In the genomic region with DNA sequence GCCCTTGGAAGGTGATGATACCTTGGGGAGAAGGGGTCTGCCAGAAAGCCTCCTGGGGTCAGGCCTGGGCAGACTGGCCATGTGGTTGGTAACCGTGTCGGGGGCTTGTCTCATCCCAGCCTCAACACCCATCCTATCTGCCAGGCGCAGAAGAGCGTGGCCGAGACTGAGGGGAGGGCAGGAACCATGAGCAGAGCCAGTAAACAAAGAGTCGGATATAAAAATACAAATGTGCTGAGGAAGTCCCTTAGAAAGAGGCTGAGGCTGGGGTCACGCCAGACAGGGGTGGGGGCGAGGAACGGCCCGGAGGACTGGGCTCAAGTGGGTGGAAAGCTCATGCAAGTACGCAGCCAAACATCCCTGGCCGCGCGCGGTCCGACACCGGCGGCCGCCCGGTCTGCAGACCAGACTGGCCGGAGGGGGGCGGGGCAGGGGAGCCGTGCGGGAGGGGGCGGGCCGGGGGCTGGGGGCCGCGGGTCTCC, we compare ENCODE assay signal across 13 cellular contexts. TPM values are rescaled to one million over a fixed set of nuclear protein-coding genes. Genes with fewer than 3 reads are reported as not detected.
DNase-seq lines count a peak whose midpoint lies in the region; ATAC-seq and TF ChIP-seq lines count a peak whose summit lies in the region.
"Had no signal": no experiment of that assay in that cellular context is flagged by ENCODE, and none has a peak within 500 bp of the region (broad histone marks: within the 10 kb centered on the region; RNA-seq: fewer than 3 reads in every experiment).

No MANE protein-coding gene starts in this region.

- CTCF ChIA-PET in activated CD4-positive, alpha-beta memory T cell treated with anti-CD3 and anti-CD28 coated beads, Interleukin-2, amount 10 ng/mL, durations not matched to agents 7 days and 5 days (lab: Charles Lee) = interaction anchor here (1.5 kb wide), 1 partner anchor 9 kb away, joined by 6 read pairs; a partner anchor contains a TSS
- CTCF ChIA-PET in activated CD4-positive, alpha-beta memory T cell treated with anti-CD3 and anti-CD28 coated beads for 36 hours (lab: Charles Lee) = interaction anchor here (0.9 to 3.8 kb wide), 3 partner anchors 9 to 39 kb away, joined by 3 to 23 read pairs (median 15); a partner anchor contains a TSS

- in situ Hi-C loops in KBM-7 (cut with MboI; ENCODE audit: low pct_unique_long_range_greater_than_20kb, low sequenced_read_pairs) = no loop called here

- H3K18ac ChIP-seq in H9 (ENCODE audit: insufficient read length, low read depth, low read length) = no peak overlapping the region

- no peak overlapping the region for H4K91ac ChIP-seq in H9 (ENCODE audit: insufficient read length, low read depth, low read length)

- H2BK20ac ChIP-seq in H9 (ENCODE audit: low read depth, low read length, poor library complexity, severe bottlenecking) = no peak overlapping the region

- H3K36me3 Mint-ChIP-seq in activated CD4-positive, alpha-beta memory T cell treated with anti-CD3 and anti-CD28 coated beads, Interleukin-2, amount 10 ng/mL, durations not matched to agents 7 days and 5 days (ENCODE audit: low read depth) = peaks cover 5% of the 10 kb centered on the region
- H3K36me3 Mint-ChIP-seq in activated CD4-positive, alpha-beta memory T cell treated with anti-CD3 and anti-CD28 coated beads for 36 hours = peaks cover 2% of the 10 kb centered on the region
- H3K36me3 Mint-ChIP-seq in H9 (ENCODE audit: insufficient read depth in 1 of 3, low read depth in 3 of 3) (peaks cover 0 to 8% (median 2%) of the 10 kb centered on the region in 3 experiments; a peak in 3 of 7 replicates), endothelial cell (ENCODE audit: low read depth, unreplicated experiment) (peaks cover 13% of the 10 kb centered on the region), osteocyte (ENCODE audit: unreplicated experiment) (peaks cover 10% of the 10 kb centered on the region)

- no peak overlapping the region for H3K4ac ChIP-seq in H9 (ENCODE audit: low read depth, low read length)

- H3K56ac ChIP-seq in H9 (ENCODE audit: insufficient read length, low read depth, low read length) = no peak overlapping the region

- H3K27me3 Mint-ChIP-seq in activated CD4-positive, alpha-beta memory T cell treated with anti-CD3 and anti-CD28 coated beads, Interleukin-2, amount 10 ng/mL, durations not matched to agents 7 days and 5 days = peaks cover 33% of the 10 kb centered on the region
- peaks cover 18% of the 10 kb centered on the region for H3K27me3 Mint-ChIP-seq in activated CD4-positive, alpha-beta memory T cell treated with anti-CD3 and anti-CD28 coated beads for 36 hours
- peaks cover 65% of the 10 kb centered on the region for H3K27me3 Mint-ChIP-seq in H9 (ENCODE audit: low read depth)
- peaks cover 34% of the 10 kb centered on the region for H3K27me3 Mint-ChIP-seq in endothelial cell (ENCODE audit: unreplicated experiment)
- peaks cover 20% of the 10 kb centered on the region for H3K27me3 Mint-ChIP-seq in osteocyte (ENCODE audit: unreplicated experiment)

- no peaks in the 10 kb centered on the region for H4K20me1 ChIP-seq in H9 (ENCODE audit: control insufficient read depth, insufficient read depth, insufficient read length)

- no peak for ATAC-seq in GM18907 (IDR thresholded peaks at IDR 0.05; ENCODE audit: unreplicated experiment)

- no peak overlapping the region for H2BK12ac ChIP-seq in H9 (ENCODE audit: insufficient read length, low read depth, low read length)

- H2BK120ac ChIP-seq in H9 (ENCODE audit: low read depth, low read length, poor library complexity, severe bottlenecking) = no peak overlapping the region

- no CpG with 5 or more reads among the region's 28 CpGs for WGBS in H9 (ENCODE audit: extremely low coverage, insufficient read length, low lambda C conversion rate)

- no peak overlapping the region for H3K9ac ChIP-seq in H9 (ENCODE audit: extremely low read depth, insufficient read length, low read length)

- no peaks in the 10 kb centered on the region for H3K9me3 ChIP-seq in H9 (ENCODE audit: control insufficient read depth, low read depth, low read length)
- H3K9me3 ChIP-seq: uterus had no signal

- POLR2A ChIA-PET in activated CD4-positive, alpha-beta memory T cell treated with anti-CD3 and anti-CD28 coated beads, Interleukin-2, amount 10 ng/mL, durations not matched to agents 7 days and 5 days (lab: Charles Lee) = interaction anchor here (1.0 to 2.7 kb wide), 2 partner anchors 9 to 19 kb away, joined by 3 to 10 read pairs; a partner anchor contains a TSS
- POLR2A ChIA-PET in activated CD4-positive, alpha-beta memory T cell treated with anti-CD3 and anti-CD28 coated beads for 36 hours (lab: Charles Lee) = no interaction called here

- H4K5ac ChIP-seq in H9 (ENCODE audit: insufficient read length, low read depth, low read length) = no peak overlapping the region

- no peak overlapping the region for H3K27ac Mint-ChIP-seq in activated CD4-positive, alpha-beta memory T cell treated with anti-CD3 and anti-CD28 coated beads, Interleukin-2, amount 10 ng/mL, durations not matched to agents 7 days and 5 days
- H3K27ac Mint-ChIP-seq in activated CD4-positive, alpha-beta memory T cell treated with anti-CD3 and anti-CD28 coated beads for 36 hours = no peak overlapping the region
- H3K27ac Mint-ChIP-seq in H9 = no peak overlapping the region
- H3K27ac Mint-ChIP-seq in endothelial cell (ENCODE audit: unreplicated experiment) = no peak overlapping the region
- no peak overlapping the region for H3K27ac Mint-ChIP-seq in osteocyte (ENCODE audit: unreplicated experiment)

- no peaks in the 10 kb centered on the region for H3K9me3 Mint-ChIP-seq in activated CD4-positive, alpha-beta memory T cell treated with anti-CD3 and anti-CD28 coated beads, Interleukin-2, amount 10 ng/mL, durations not matched to agents 7 days and 5 days
- no peaks in the 10 kb centered on the region for H3K9me3 Mint-ChIP-seq in activated CD4-positive, alpha-beta memory T cell treated with anti-CD3 and anti-CD28 coated beads for 36 hours
- no peaks in the 10 kb centered on the region for H3K9me3 Mint-ChIP-seq in H9
- no peaks in the 10 kb centered on the region for H3K9me3 Mint-ChIP-seq in endothelial cell (ENCODE audit: unreplicated experiment)
- no peaks in the 10 kb centered on the region for H3K9me3 Mint-ChIP-seq in osteocyte (ENCODE audit: unreplicated experiment)

- no peaks in the 10 kb centered on the region for H3K79me1 ChIP-seq in H9 (ENCODE audit: insufficient read depth, low read depth, low read length, poor library complexity, severe bottlenecking)

- no peak overlapping the region for H2AK5ac ChIP-seq in H9 (ENCODE audit: insufficient read length, low read length)

- no peak overlapping the region for H3T11ph ChIP-seq in H9 (ENCODE audit: low read length)

- H3K4me2 ChIP-seq in H9 (ENCODE audit: insufficient read depth, insufficient read length, low read length) = peak overlapping the region; percentile 21

- no peak for DNase-seq in activated CD4-positive, alpha-beta memory T cell treated with anti-CD3 and anti-CD28 coated beads, Interleukin-2, amount 10 ng/mL, durations not matched to agents 7 days and 5 days
- DNase-seq in activated CD4-positive, alpha-beta memory T cell treated with anti-CD3 and anti-CD28 coated beads for 36 hours = no peak
- no peak for DNase-seq in H9
- no peak for DNase-seq in endothelial cell (ENCODE audit: low spot score)
- no peak for DNase-seq in osteocyte (ENCODE audit: extremely low spot score, unreplicated experiment)
- DNase-seq in HK-2 (ENCODE audit: unreplicated experiment) = no peak
- no peak for DNase-seq in KBM-7
- DNase-seq: hippocampal formation, NCI-H2107 had no signal

- no peak overlapping the region for H3K27ac ChIP-seq in H9 (ENCODE audit: insufficient read length, low read depth, low read length)
- H3K27ac ChIP-seq: epithelial cell of prostate, uterus had no signal

- H2BK15ac ChIP-seq in H9 (ENCODE audit: low read depth, low read length) = no peak overlapping the region

- TF ChIP-seq CTCF in H9 (conservative IDR thresholded peaks at IDR 0.05) (no peak), endothelial cell (IDR thresholded peaks at IDR 0.05; ENCODE audit: unreplicated experiment) (no peak), osteocyte (IDR thresholded peaks at IDR 0.05) (no peak)

- H2AFZ ChIP-seq in H9 (ENCODE audit: low read length) = no peak overlapping the region

- H3K4me3 Mint-ChIP-seq in activated CD4-positive, alpha-beta memory T cell treated with anti-CD3 and anti-CD28 coated beads, Interleukin-2, amount 10 ng/mL, durations not matched to agents 7 days and 5 days = peak overlapping the region; percentile 34
- H3K4me3 Mint-ChIP-seq in activated CD4-positive, alpha-beta memory T cell treated with anti-CD3 and anti-CD28 coated beads for 36 hours = no peak overlapping the region
- H3K4me3 Mint-ChIP-seq in H9 (peak overlapping the region; percentile 62 to 68), endothelial cell (ENCODE audit: unreplicated experiment) (peak overlapping the region; percentile 68), osteocyte (ENCODE audit: unreplicated experiment) (peak overlapping the region; percentile 43)

- H3K23me2 ChIP-seq in H9 (ENCODE audit: insufficient read length, low read depth, low read length, poor library complexity, severe bottlenecking) = peaks cover 21% of the 10 kb centered on the region

- peaks cover 14% of the 10 kb centered on the region; the same call in 1 of the 2 replicates for H3K27me3 ChIP-seq in H9 (ENCODE audit: insufficient read depth, low read length)

- no peaks in the 10 kb centered on the region for H3K4me1 ChIP-seq in H9 (ENCODE audit: insufficient read depth, low read length)

- H3K4me1 Mint-ChIP-seq in activated CD4-positive, alpha-beta memory T cell treated with anti-CD3 and anti-CD28 coated beads, Interleukin-2, amount 10 ng/mL, durations not matched to agents 7 days and 5 days = peaks cover 25% of the 10 kb centered on the region
- H3K4me1 Mint-ChIP-seq in activated CD4-positive, alpha-beta memory T cell treated with anti-CD3 and anti-CD28 coated beads for 36 hours (ENCODE audit: low read depth) = peaks cover 25% of the 10 kb centered on the region
- H3K4me1 Mint-ChIP-seq in H9 (peaks cover 19 to 21% of the 10 kb centered on the region in 2 experiments), endothelial cell (ENCODE audit: unreplicated experiment) (peaks cover 22% of the 10 kb centered on the region), osteocyte (ENCODE audit: unreplicated experiment) (peaks cover 20% of the 10 kb centered on the region)

- no peak overlapping the region for H2BK5ac ChIP-seq in H9 (ENCODE audit: insufficient read length, low read length)

- H4K8ac ChIP-seq in H9 (replicated peaks; ENCODE audit: insufficient read length, low read depth, low read length) = no peak overlapping the region

- no peak overlapping the region for H3K14ac ChIP-seq in H9 (ENCODE audit: insufficient read depth, low read length)

- intact Hi-C loops in activated CD4-positive, alpha-beta memory T cell treated with anti-CD3 and anti-CD28 coated beads for 36 hours (cut with micrococcal nuclease) = no loop called here

- H3K79me2 ChIP-seq in H9 (ENCODE audit: insufficient read depth, low read length) = no peaks in the 10 kb centered on the region

- no peak overlapping the region for H3K23ac ChIP-seq in H9 (ENCODE audit: insufficient read length, low read depth, low read length)

RNA-seq across cellular contexts. Expression of a gene that starts 1.9 kb away (rescaled TPM):
- under 1 TPM in 1 of 2 experiments, not detected in 1; 0.23 TPM for total RNA-seq in activated CD4-positive, alpha-beta memory T cell treated with anti-CD3 and anti-CD28 coated beads, Interleukin-2, amount 10 ng/mL, durations not matched to agents 7 days and 5 days
- under 1 TPM; 0.21 to 0.51 TPM for total RNA-seq in activated CD4-positive, alpha-beta memory T cell treated with anti-CD3 and anti-CD28 coated beads for 36 hours
- total RNA-seq in H9 (2021) (12.6 and 13.9 TPM in 2 replicates), endothelial cell (ENCODE audit: unreplicated experiment) (not detected), osteocyte (1.8 and 2.0 TPM in 2 replicates)
- total RNA-seq: OCI-LY7, uterus had no signal

RNA-seq across cellular contexts. Expression of a gene that starts 10.0 kb away (rescaled TPM):
- total RNA-seq in activated CD4-positive, alpha-beta memory T cell treated with anti-CD3 and anti-CD28 coated beads, Interleukin-2, amount 10 ng/mL, durations not matched to agents 7 days and 5 days = 1 to 10 TPM; 3.1 to 3.8 TPM
- 1 to 10 TPM; 3.5 to 4.4 TPM for total RNA-seq in activated CD4-positive, alpha-beta memory T cell treated with anti-CD3 and anti-CD28 coated beads for 36 hours
- total RNA-seq in H9 (2021) (8.1 and 9.8 TPM in 2 replicates), endothelial cell (ENCODE audit: unreplicated experiment) (5.7 TPM), osteocyte (3.9 and 4.5 TPM in 2 replicates)

RNA-seq across cellular contexts. Expression of a gene that starts 10.7 kb away (rescaled TPM):
- 10 to 100 TPM; 33.3 to 35.3 TPM for total RNA-seq in activated CD4-positive, alpha-beta memory T cell treated with anti-CD3 and anti-CD28 coated beads, Interleukin-2, amount 10 ng/mL, durations not matched to agents 7 days and 5 days
- total RNA-seq in activated CD4-positive, alpha-beta memory T cell treated with anti-CD3 and anti-CD28 coated beads for 36 hours = 10 to 100 TPM; 31.6 to 34.1 TPM
- total RNA-seq in H9 (2021) = 54.1 and 62.2 TPM in 2 replicates
- 38.6 TPM for total RNA-seq in endothelial cell (ENCODE audit: unreplicated experiment)
- 38.2 and 40.7 TPM in 2 replicates for total RNA-seq in osteocyte

RNA-seq across cellular contexts. Expression of a gene that starts 16.4 kb away (rescaled TPM):
- not detected for total RNA-seq in activated CD4-positive, alpha-beta memory T cell treated with anti-CD3 and anti-CD28 coated beads, Interleukin-2, amount 10 ng/mL, durations not matched to agents 7 days and 5 days
- total RNA-seq in activated CD4-positive, alpha-beta memory T cell treated with anti-CD3 and anti-CD28 coated beads for 36 hours = not detected
- total RNA-seq in H9 (2021) (not detected in 2 replicates), endothelial cell (ENCODE audit: unreplicated experiment) (not detected), osteocyte (not detected in 2 replicates)
- total RNA-seq: OCI-LY7, uterus had no signal

RNA-seq across cellular contexts. Expression of a gene that starts 30.1 kb away (rescaled TPM):
- not detected for total RNA-seq in activated CD4-positive, alpha-beta memory T cell treated with anti-CD3 and anti-CD28 coated beads, Interleukin-2, amount 10 ng/mL, durations not matched to agents 7 days and 5 days
- not detected for total RNA-seq in activated CD4-positive, alpha-beta memory T cell treated with anti-CD3 and anti-CD28 coated beads for 36 hours
- total RNA-seq in H9 (2021) (2.7 TPM in 2 replicates), endothelial cell (ENCODE audit: unreplicated experiment) (1.1 TPM), osteocyte (0.11 TPM in 1 of 2 replicates, not detected in the other)
- total RNA-seq: OCI-LY7 had no signal
